8 cellular contexts compared by ENCODE assay signal in the genomic region with DNA sequence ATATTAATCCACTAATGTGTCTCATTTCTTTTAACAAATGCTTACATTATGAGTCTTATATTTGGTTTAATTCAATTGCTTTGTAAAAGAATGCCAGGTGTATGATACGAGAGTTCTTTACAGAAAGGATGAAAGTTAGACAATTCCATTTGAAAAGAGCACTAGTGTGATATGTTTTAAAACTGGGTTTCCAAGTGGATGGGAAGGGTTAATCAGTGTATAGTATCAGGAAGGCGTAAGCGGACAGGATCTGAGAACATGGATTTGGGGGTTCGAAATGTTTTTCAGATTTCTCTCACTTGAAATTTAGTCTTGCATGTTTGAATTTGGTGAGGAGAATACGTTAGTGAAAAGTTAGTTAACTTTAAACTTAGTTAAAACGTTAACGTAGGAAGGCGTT. TPM values are rescaled to one million over a fixed set of nuclear protein-coding genes. Genes with fewer than 3 reads are reported as not detected.
DNase-seq lines count a peak whose midpoint lies in the region; TF ChIP-seq lines count a peak whose summit lies in the region.

No MANE protein-coding gene starts in this region.

- H3K27me3 ChIP-seq in BE2C (no peaks in the 10 kb centered on the region), PC-9 (ENCODE audit: insufficient read depth, low read depth) (no peaks in the 10 kb centered on the region), esophagus squamous epithelium (no peaks in the 10 kb centered on the region), ovary (no peaks in the 10 kb centered on the region)

- H4K20me1 ChIP-seq in PC-9 (ENCODE audit: insufficient read depth), result peaks cover 44% of the 10 kb centered on the region

- CTCF ChIA-PET in PC-9 (lab: Charles Lee), result no interaction called here

- TF ChIP-seq CTCF in BE2C (IDR thresholded peaks at IDR 0.05; ENCODE audit: low read depth, low read length) (no peak), PC-9 (conservative IDR thresholded peaks at IDR 0.05) (no peak), esophagus squamous epithelium (IDR thresholded peaks at IDR 0.05) (no peak), ovary (IDR thresholded peaks at IDR 0.05) (no peak)

- POLR2A ChIA-PET in PC-9 (lab: Charles Lee; ENCODE audit: unreplicated experiment), result interaction anchor here (0.7 to 1.4 kb wide), 2 partner anchors 134 to 169 kb away, joined by 3 to 4 read pairs; no protein-coding TSS in a partner anchor

- peaks cover 5% of the 10 kb centered on the region; the same call in 1 of the 2 replicates for H3K36me3 ChIP-seq in BE2C
- peaks cover 23% of the 10 kb centered on the region for H3K36me3 ChIP-seq in PC-9 (ENCODE audit: low read depth)
- H3K36me3 ChIP-seq in esophagus squamous epithelium, result peaks cover 0 to 21% (median 4%) of the 10 kb centered on the region in 3 donors
- H3K36me3 ChIP-seq in ovary, result no peaks in the 10 kb centered on the region

- H3K79me2 ChIP-seq in PC-9 (ENCODE audit: low read depth), result peaks cover 80% of the 10 kb centered on the region

- H3K9me2 ChIP-seq in PC-9 (ENCODE audit: insufficient read depth), result no peaks in the 10 kb centered on the region

- H3F3A ChIP-seq in PC-9 (ENCODE audit: insufficient read depth, low read depth), result peaks cover 48% of the 10 kb centered on the region

- H3K4me2 ChIP-seq in PC-9, result peak overlapping the region; percentile 95

- H3K4me3 ChIP-seq in BE2C (ENCODE audit: low read depth, low read length) (peak overlapping the region; percentile 93), PC-9 (peak overlapping the region; percentile 99), esophagus squamous epithelium (peak overlapping the region in 3 of 4 donors; percentile 73 to 98 (median 86)), ovary (peak overlapping the region; percentile 81)

- BruUV-seq in PC-9 (replicated peaks; lab: Mats Ljungman, UMichigan), result no TSS peak

- H3K9me3 ChIP-seq in BE2C, result no peaks in the 10 kb centered on the region
- no peaks in the 10 kb centered on the region for H3K9me3 ChIP-seq in PC-9 (ENCODE audit: insufficient read depth, low read depth)
- H3K9me3 ChIP-seq in esophagus squamous epithelium, result no peaks in the 10 kb centered on the region
- no peaks in the 10 kb centered on the region for H3K9me3 ChIP-seq in ovary

- DNase-seq in BE2C (no peak), PC-9 (peak in 1 of 2 experiments; percentile 33), esophagus squamous epithelium (lab: John Stamatoyannopoulos, UW) (no peak), ovary (no peak), cerebellum (ENCODE audit: low spot score) (no peak), NCI-H146 (lab: John Stamatoyannopoulos, UW) (no peak), nucleus accumbens (lab: John Stamatoyannopoulos, UW) (no peak), RPMI8226 (no peak)

- H2AFZ ChIP-seq in PC-9, result no peak overlapping the region

- H3K4me1 ChIP-seq in BE2C (peaks cover 15% of the 10 kb centered on the region), PC-9 (replicated peaks; ENCODE audit: insufficient read depth) (peaks cover 37% of the 10 kb centered on the region), esophagus squamous epithelium (peaks cover 22 to 67% (median 25%) of the 10 kb centered on the region in 3 donors), ovary (ENCODE audit: insufficient read depth) (peaks cover 5% of the 10 kb centered on the region)

- TF ChIP-seq EP300 in ovary (IDR thresholded peaks at IDR 0.05), result no peak

- 72 to 79% methylated on average over 8 of the region's 8 CpGs for WGBS in esophagus squamous epithelium, 2 donors
- 36 to 54% (median 44%) methylated on average over 8 of the region's 8 CpGs for WGBS in ovary, 3 donors

- intact Hi-C loops in PC-9 (cut with micrococcal nuclease; ENCODE audit: unreplicated experiment) (loop anchor here (2.0 kb wide), 1 partner anchor 28 kb away; no protein-coding TSS in a partner anchor), esophagus squamous epithelium (cut with DNase I) (loop anchor here (10.0 kb wide), 1 partner anchor 92 kb away; no protein-coding TSS in a partner anchor), ovary (cut with DNase I) (loop anchor here in 3 of 4 donors (5.0 kb wide), 3 partner anchors 89 to 384 kb away; no protein-coding TSS in a partner anchor)

- TF ChIP-seq POLR2A in esophagus squamous epithelium (IDR thresholded peaks at IDR 0.05), result no peak
- TF ChIP-seq POLR2A in ovary (IDR thresholded peaks at IDR 0.05), result no peak

- H3K27ac ChIP-seq in PC-9, result peak overlapping the region; percentile 84
- peak overlapping the region; percentile 95 to 100 (median 98) for H3K27ac ChIP-seq in esophagus squamous epithelium
- H3K27ac ChIP-seq in ovary, result peak overlapping the region; percentile 97 to 99

RNA-seq across cellular contexts. Expression of a gene that starts 2.6 kb away (rescaled TPM):
- 25.3 TPM for polyA plus RNA-seq in BE2C (2012; ENCODE audit: insufficient read depth, insufficient read length, low read depth)
- total RNA-seq in PC-9 (2021) (56.2 and 59.4 TPM in 2 replicates), esophagus squamous epithelium (10 to 100 TPM; 30.3 to 80.7 (median 34.3) TPM), ovary (10 to 100 TPM; 67.1 to 94.8 (median 80.0) TPM), cerebellum (51.9 TPM)
- polyA plus RNA-seq in ovary, result 10 to 100 TPM; 33.4 to 39.2 TPM
